22 cellular contexts compared by ENCODE assay signal in the genomic region with DNA sequence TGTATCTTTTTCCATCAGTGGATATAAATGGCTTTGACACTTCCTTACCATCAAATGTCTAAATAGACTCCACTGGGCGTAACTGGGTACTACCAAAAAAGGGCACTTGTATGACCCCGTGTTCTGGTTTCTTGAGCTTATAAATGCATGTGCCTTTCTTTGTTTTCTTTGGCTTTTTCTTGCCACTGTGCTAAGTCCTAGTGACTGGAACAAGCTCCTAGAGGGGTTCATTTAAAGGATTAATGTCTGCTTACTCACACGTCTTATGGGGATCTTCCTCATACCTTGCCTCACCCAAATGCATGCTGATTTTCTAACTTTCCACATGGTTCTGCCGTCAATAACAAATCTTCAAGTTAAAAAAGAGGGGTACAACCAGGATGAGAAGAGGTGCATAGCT.
"Had no signal": no experiment of that assay in that cellular context is flagged by ENCODE, and none has a peak within 500 bp of the region (broad histone marks: within the 10 kb centered on the region; RNA-seq: fewer than 3 reads in every experiment).

No MANE protein-coding gene starts in this region.

- ATAC-seq: activated T-cell treated with anti-CD3 and anti-CD28 coated beads, Interleukin-2, amount 50 U/mL, for 72 hours; left colon; natural killer cell treated with Interleukin-12 subunit alpha and Interleukin-12 subunit beta and Interleukin-15 and Interleukin-18, amount 100 ng/mL, for 72 hours; right lobe of liver; stimulated activated naive CD8-positive, alpha-beta T cell treated with anti-CD3 and anti-CD28 coated beads, Interleukin-15, Interleukin-2, amounts not matched to agents 100 U/mL and 50 U/mL, for 24 hours had no signal

- H3K9me3 ChIP-seq: esophagus muscularis mucosa, right lobe of liver, tibial artery had no signal

- H3K27ac Mint-ChIP-seq: activated naive CD4-positive, alpha-beta T cell treated with anti-CD3 and anti-CD28 coated beads, Interleukin-2, amount 50 U/mL, for 24 hours; activated T-cell treated with anti-CD3 and anti-CD28 coated beads, Interleukin-2, amount 50 U/mL, for 72 hours; mesothelial cell of epicardium; natural killer cell treated with Interleukin-12 subunit alpha and Interleukin-12 subunit beta and Interleukin-15 and Interleukin-18, amount 100 ng/mL, for 72 hours; progenitor cell of endocrine pancreas had no signal

- DNase-seq: activated CD4-positive, CD25-positive, alpha-beta regulatory T cell treated with anti-CD3 and anti-CD28 coated beads, Interleukin-2, amount 50 U/mL, for 72 hours; activated gamma-delta T cell; activated T-cell treated with anti-CD3 and anti-CD28 coated beads, Interleukin-2, amount 50 U/mL, for 72 hours; cerebellar nuclear complex; effector CD4-positive, alpha-beta T cell; left colon; occipital lobe; right lobe of liver; stimulated activated CD4-positive, alpha-beta T cell treated with anti-CD3 and anti-CD28 coated beads, Interleukin-12 subunit alpha, Interleukin-12 subunit beta, amount 100 ng/mL, for 4 hours; stimulated activated CD4-positive, alpha-beta T cell treated with anti-CD3 and anti-CD28 coated beads, Interleukin-1b, Interleukin-23, amount 100 ng/mL, for 48 hours; stimulated activated naive CD8-positive, alpha-beta T cell treated with anti-CD3 and anti-CD28 coated beads, Interleukin-15, Interleukin-2, amounts not matched to agents 100 U/mL and 50 U/mL, for 24 hours; substantia nigra; T1000; tibial artery had no signal

- H3K27ac ChIP-seq: esophagus muscularis mucosa, right lobe of liver had no signal

- H3K9me3 Mint-ChIP-seq: activated naive CD4-positive, alpha-beta T cell treated with anti-CD3 and anti-CD28 coated beads, Interleukin-2, amount 50 U/mL, for 24 hours; mesothelial cell of epicardium; natural killer cell treated with Interleukin-12 subunit alpha and Interleukin-12 subunit beta and Interleukin-15 and Interleukin-18, amount 100 ng/mL, for 72 hours had no signal

- FAIRE-seq: astrocyte, bronchial epithelial cell had no signal

- H3K4me3 ChIP-seq: esophagus muscularis mucosa, lung, right lobe of liver, tibial artery had no signal

- H3K4me1 ChIP-seq: right lobe of liver had no signal

- H3K36me3 Mint-ChIP-seq: activated naive CD4-positive, alpha-beta T cell treated with anti-CD3 and anti-CD28 coated beads, Interleukin-2, amount 50 U/mL, for 24 hours; mesothelial cell of epicardium; natural killer cell treated with Interleukin-12 subunit alpha and Interleukin-12 subunit beta and Interleukin-15 and Interleukin-18, amount 100 ng/mL, for 72 hours had no signal

- H3K4me3 Mint-ChIP-seq: activated naive CD4-positive, alpha-beta T cell treated with anti-CD3 and anti-CD28 coated beads, Interleukin-2, amount 50 U/mL, for 24 hours; activated T-cell treated with anti-CD3 and anti-CD28 coated beads, Interleukin-2, amount 50 U/mL, for 72 hours; mesothelial cell of epicardium; natural killer cell treated with Interleukin-12 subunit alpha and Interleukin-12 subunit beta and Interleukin-15 and Interleukin-18, amount 100 ng/mL, for 72 hours had no signal

- H3K36me3 ChIP-seq: esophagus muscularis mucosa, right lobe of liver, tibial artery had no signal

- H3K27me3 ChIP-seq: right lobe of liver, tibial artery had no signal
